25 cellular contexts compared by ENCODE assay signal in the genomic region with DNA sequence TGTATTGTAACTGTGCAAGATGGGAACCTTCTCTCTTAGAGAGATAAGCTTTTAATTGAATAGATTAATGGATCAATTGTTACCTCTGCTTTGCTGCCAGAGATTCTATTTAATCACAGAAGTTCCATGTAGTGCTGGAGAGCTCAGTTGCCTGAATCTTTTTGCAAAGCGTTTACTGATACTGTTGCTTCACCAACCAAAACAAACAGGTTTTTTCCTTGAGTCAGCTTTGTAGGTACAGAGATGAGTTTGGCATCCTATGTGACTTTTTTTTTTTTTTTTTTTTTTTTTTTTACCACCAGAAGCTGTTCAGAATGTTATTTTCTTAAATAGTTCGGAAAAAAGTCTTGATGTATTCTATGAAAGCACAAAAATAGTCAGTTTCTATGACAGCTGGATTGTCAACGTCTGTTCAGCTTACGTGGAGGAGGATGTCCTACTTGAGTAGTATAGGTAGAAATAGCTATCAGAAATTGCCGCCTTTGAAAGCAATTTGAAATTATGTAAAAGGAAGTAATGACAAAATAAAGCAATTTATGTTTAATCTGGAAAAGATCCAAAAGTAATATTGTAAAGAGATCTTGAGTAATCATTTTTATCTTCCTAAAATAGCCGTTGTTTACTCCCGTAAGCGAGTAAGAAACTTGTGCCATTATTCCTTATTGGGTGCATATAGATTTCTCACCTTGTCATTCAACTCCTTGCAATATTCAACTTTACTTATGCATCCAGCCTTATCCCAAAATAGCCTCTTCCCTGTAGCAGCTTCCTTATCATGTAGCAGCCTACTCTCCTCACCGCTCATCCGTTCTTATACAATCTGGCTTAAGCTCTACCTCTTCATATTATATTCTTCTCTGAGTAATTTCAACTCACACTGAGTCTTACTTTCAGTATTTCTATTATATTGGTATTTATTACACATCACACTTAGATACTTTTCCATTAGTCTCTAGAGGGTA. TPM values are rescaled to one million over a fixed set of nuclear protein-coding genes. Genes with fewer than 3 reads are reported as not detected.
DNase-seq lines count a peak whose midpoint lies in the region; ATAC-seq, FAIRE-seq and TF ChIP-seq lines count a peak whose summit lies in the region.
"Had no signal": no experiment of that assay in that cellular context is flagged by ENCODE, and none has a peak within 500 bp of the region (broad histone marks: within the 10 kb centered on the region; RNA-seq: fewer than 3 reads in every experiment).

No MANE protein-coding gene starts in this region.

- H3K9me2 ChIP-seq in OCI-LY1 (ENCODE audit: low read depth, low read length): no peaks in the 10 kb centered on the region

- H3K36me3 ChIP-seq in OCI-LY1 (ENCODE audit: insufficient read depth, low read length): peaks cover 1% of the 10 kb centered on the region
- H3K36me3 ChIP-seq: ovary, thyroid gland had no signal

- no peaks in the 10 kb centered on the region for H4K20me1 ChIP-seq in OCI-LY1 (ENCODE audit: insufficient read depth, low read length)

- peak; percentile 68 for FAIRE-seq in GM18507 (lab: Jason Lieb, UNC)
- FAIRE-seq: astrocyte, H54 had no signal

- H3K27ac ChIP-seq in OCI-LY1 (ENCODE audit: low read depth, low read length, poor library complexity, severe bottlenecking): no peak overlapping the region
- H3K27ac ChIP-seq: heart left ventricle, ovary, right atrium auricular region, thyroid gland had no signal

- DNase-seq in GM18507 (ENCODE audit: extremely low spot score, insufficient read length, low read depth): no peak
- no peak for DNase-seq in left lobe of liver (ENCODE audit: low spot score)
- peak; percentile 53 for DNase-seq in superior temporal gyrus (ENCODE audit: extremely low spot score)
- DNase-seq in T-helper 1 cell: no peak
- DNase-seq in NCI-H748 treated with DMSO at 0.1 percent for 48 hours (lab: John Stamatoyannopoulos, UW): no peak
- DNase-seq: activated CD4-positive, alpha-beta memory T cell treated with anti-CD3 and anti-CD28 coated beads, Interleukin-2, amount 10 ng/mL, durations not matched to agents 7 days and 5 days; activated naive CD8-positive, alpha-beta T cell treated with anti-CD3 and anti-CD28 coated beads for 36 hours; CD8-positive, alpha-beta T cell; cerebellar nuclear complex; foreskin fibroblast; heart left ventricle; left colon; natural killer cell; NCI-H187 treated with DMSO at 0.1 percent for 48 hours; ovary; PC-3; stimulated activated CD4-positive, alpha-beta T cell treated with anti-CD3 and anti-CD28 coated beads, Interleukin-12 subunit alpha, Interleukin-12 subunit beta, amount 100 ng/mL, for 4 hours; T1000; thyroid gland had no signal

- TF ChIP-seq CTCF in OCI-LY1 (IDR thresholded peaks at IDR 0.05; ENCODE audit: low read length): no peak

- peak overlapping the region; percentile 31 for H3K4me3 ChIP-seq in OCI-LY1 (ENCODE audit: low read depth, low read length, poor library complexity, severe bottlenecking)
- H3K4me3 ChIP-seq: heart left ventricle, ovary, right atrium auricular region, thyroid gland had no signal

- no peak overlapping the region for H3K9ac ChIP-seq in OCI-LY1 (ENCODE audit: low read length)

- peak; percentile 6 for ATAC-seq in left lobe of liver
- ATAC-seq in GM21526 (IDR thresholded peaks at IDR 0.05; ENCODE audit: low FRiP score, unreplicated experiment): no peak
- ATAC-seq: CD8-positive, alpha-beta T cell; heart left ventricle; left colon; natural killer cell; PC-3; Right ventricle myocardium inferior had no signal

- H3K79me2 ChIP-seq in OCI-LY1 (ENCODE audit: insufficient read depth, low read length): no peaks in the 10 kb centered on the region

- 0 out of 2 replicates have a peak, but pooled peaks cover 4% of the 10 kb centered on the region for H3F3A ChIP-seq in OCI-LY1 (ENCODE audit: insufficient read depth, low read length)

- no peaks in the 10 kb centered on the region for H3K9me3 ChIP-seq in OCI-LY1 (ENCODE audit: low read length)
- H3K9me3 ChIP-seq: ovary, right atrium auricular region, thyroid gland had no signal

- no peaks in the 10 kb centered on the region for H3K27me3 ChIP-seq in OCI-LY1 (ENCODE audit: insufficient read depth, low read length)
- H3K27me3 ChIP-seq: heart left ventricle, ovary, right atrium auricular region, thyroid gland had no signal

- H3K4me1 ChIP-seq in OCI-LY1 (ENCODE audit: insufficient read depth, low read length, severe bottlenecking): peaks cover 63% of the 10 kb centered on the region
- H3K4me1 ChIP-seq: thyroid gland had no signal

- no peak overlapping the region for H2AFZ ChIP-seq in OCI-LY1 (ENCODE audit: low read length)

- peak overlapping the region; percentile 59 for H3K4me2 ChIP-seq in OCI-LY1 (ENCODE audit: low read length)

RNA-seq across cellular contexts. Expression of a gene that starts 5.2 kb away (rescaled TPM):
- 7.0 TPM for total RNA-seq in left lobe of liver
